ENCODE assay signal across 9 cellular contexts in genomic region chrX:118218940-118219339, GRCh38.
"Had no signal": no experiment of that assay in that cellular context is flagged by ENCODE, and none has a peak within 500 bp of the region (broad histone marks: within the 10 kb centered on the region; RNA-seq: fewer than 3 reads in every experiment).

No MANE protein-coding gene starts in this region.

- H3K36me3 ChIP-seq: HAP-1 had no signal

- H3K27ac ChIP-seq: GM23248, KMS-11 had no signal

- H3K4me3 ChIP-seq: GM23248, HAP-1 had no signal

- ATAC-seq: HCT116, HepG2 had no signal

- FAIRE-seq: HepG2 had no signal

- H3K4me1 ChIP-seq: HAP-1 had no signal

- DNase-seq: GM23248, GOT3, H7, HFFc6, KBM-7 had no signal

- H3K9me3 ChIP-seq: HAP-1 had no signal
